3 cellular contexts compared by ENCODE assay signal in genomic region chr3:98034486-98034885, GRCh38.
TF ChIP-seq lines count a peak whose summit lies in the region.

No MANE protein-coding gene starts in this region.

TF ChIP-seq in GM23338, 12 proteins besides CTCF, POLR2A, EP300 and RAD21 (continues in another document):
- no peak for TF ChIP-seq ETS1 (IDR thresholded peaks at IDR 0.05)
- no peak for TF ChIP-seq ZNF462 (CRISPR knock-in tag; IDR thresholded peaks at IDR 0.05)

TF ChIP-seq in IMR-90, 13 proteins besides CTCF, POLR2A, EP300 and RAD21:
- TF ChIP-seq CEBPB (IDR thresholded peaks at IDR 0.05; ENCODE audit: low read depth, low read length) (no peak), CHD1 (IDR thresholded peaks at IDR 0.05; ENCODE audit: low read depth, low read length) (no peak), MAZ (IDR thresholded peaks at IDR 0.05; ENCODE audit: borderline replicate concordance, low read depth, low read length) (no peak), ELK1 (IDR thresholded peaks at IDR 0.05; ENCODE audit: borderline replicate concordance, low read depth, low read length) (no peak), MAFK (IDR thresholded peaks at IDR 0.05; ENCODE audit: low read depth, low read length) (peak; percentile 67)

TF ChIP-seq in H1, 55 proteins besides CTCF, POLR2A, EP300 and RAD21:
- TF ChIP-seq BCL11A (IDR thresholded peaks at IDR 0.05; ENCODE audit: low read depth in 2 of 2, low read length in 2 of 2) = no peak
- TF ChIP-seq JUND (IDR thresholded peaks at IDR 0.05; ENCODE audit: low read length) = no peak
- TF ChIP-seq CHD1 (IDR thresholded peaks at IDR 0.05; ENCODE audit: low read depth, low read length) = no peak
- no peak for TF ChIP-seq TBP (IDR thresholded peaks at IDR 0.05; ENCODE audit: low read depth, low read length)
- TF ChIP-seq ASH2L (IDR thresholded peaks at IDR 0.05; ENCODE audit: low read length) = no peak
- no peak for TF ChIP-seq SIN3A (conservative IDR thresholded peaks at IDR 0.05 in 1 of 2, IDR thresholded peaks at IDR 0.05 in 1 of 2; ENCODE audit: low read depth in 1 of 2, low read length in 2 of 2)
- no peak for TF ChIP-seq SIRT6 (IDR thresholded peaks at IDR 0.05; ENCODE audit: low read length)
- TF ChIP-seq CBX8 (IDR thresholded peaks at IDR 0.05; ENCODE audit: borderline replicate concordance, low read depth, low read length) = no peak
- TF ChIP-seq RFX5 (IDR thresholded peaks at IDR 0.05; ENCODE audit: borderline replicate concordance, low read depth, low read length) = no peak
- no peak for TF ChIP-seq SIX5 (IDR thresholded peaks at IDR 0.05; ENCODE audit: low read depth, low read length)
